ENCODE assay signal across 12 cellular contexts in genomic region chr14:65074449-65075155, GRCh38. TPM values are rescaled to one million over a fixed set of nuclear protein-coding genes. Genes with fewer than 3 reads are reported as not detected.
DNase-seq lines count a peak whose midpoint lies in the region; ATAC-seq and TF ChIP-seq lines count a peak whose summit lies in the region.
"Had no signal": no experiment of that assay in that cellular context is flagged by ENCODE, and none has a peak within 500 bp of the region (broad histone marks: within the 10 kb centered on the region; RNA-seq: fewer than 3 reads in every experiment).

No MANE protein-coding gene starts in this region.

- H3K27me3 ChIP-seq in prostate gland (replicated peaks; ENCODE audit: insufficient read depth) (no peaks in the 10 kb centered on the region), PC-9 (ENCODE audit: insufficient read depth, low read depth) (no peaks in the 10 kb centered on the region)

- no peaks in the 10 kb centered on the region for H3K79me2 ChIP-seq in PC-9 (ENCODE audit: low read depth)

- peaks cover 16% of the 10 kb centered on the region; the same call in 1 of the 2 replicates for H3F3A ChIP-seq in PC-9 (ENCODE audit: insufficient read depth, low read depth)

- CTCF ChIA-PET in PC-9 (lab: Charles Lee) = no interaction called here

- peak overlapping the region; percentile 8 to 36 for H3K27ac ChIP-seq in prostate gland
- H3K27ac ChIP-seq in PC-9 = no peak overlapping the region

- ATAC-seq in GM18502 (IDR thresholded peaks at IDR 0.05; ENCODE audit: poor library complexity, unreplicated experiment) = peak; percentile 41
- peak; percentile 13 for ATAC-seq in Right ventricle myocardium superior (ENCODE audit: poor library complexity)
- no peak for ATAC-seq in GM21447 (IDR thresholded peaks at IDR 0.05; ENCODE audit: unreplicated experiment)

- WGBS in prostate gland = 36% methylated on average over 3 of the region's 3 CpGs

- H2AFZ ChIP-seq in PC-9 = no peak overlapping the region

- H3K9me3 ChIP-seq in prostate gland (no peaks in the 10 kb centered on the region), PC-9 (ENCODE audit: insufficient read depth, low read depth) (no peaks in the 10 kb centered on the region)

- BruUV-seq in PC-9 (replicated peaks; lab: Mats Ljungman, UMichigan) = no TSS peak

- TF ChIP-seq POLR2A in prostate gland (IDR thresholded peaks at IDR 0.05) = no peak

- H3K36me3 ChIP-seq in prostate gland = peaks cover 0 to 12% of the 10 kb centered on the region in 2 donors
- H3K36me3 ChIP-seq in PC-9 (ENCODE audit: low read depth) = peaks cover 17% of the 10 kb centered on the region; the same call in 1 of the 2 replicates

- H3K4me1 ChIP-seq in prostate gland (replicated peaks) = peaks cover 25% of the 10 kb centered on the region
- peaks cover 15% of the 10 kb centered on the region for H3K4me1 ChIP-seq in PC-9 (replicated peaks; ENCODE audit: insufficient read depth)

- TF ChIP-seq CTCF in prostate gland (IDR thresholded peaks at IDR 0.05) = no peak
- no peak for TF ChIP-seq CTCF in PC-9 (conservative IDR thresholded peaks at IDR 0.05)

- intact Hi-C loops in Right ventricle myocardium superior (cut with DNase I) = no loop called here
- intact Hi-C loops in prostate gland (cut with DNase I) = loop anchor here (5.0 kb wide), 1 partner anchor 47 kb away; no protein-coding TSS in a partner anchor
- intact Hi-C loops in PC-9 (cut with micrococcal nuclease; ENCODE audit: unreplicated experiment) = no loop called here

- DNase-seq in OCI-M1 (lab: John Stamatoyannopoulos, UW) = peak; percentile 39
- DNase-seq in Right ventricle myocardium superior = no peak
- no peak for DNase-seq in prostate gland (ENCODE audit: low spot score)
- DNase-seq in T-helper 9 cell = no peak
- DNase-seq in hippocampal formation (lab: John Stamatoyannopoulos, UW) = no peak
- no peak for DNase-seq in PC-9
- DNase-seq: cerebellar nuclear complex, DMS79 treated with DMSO at 0.1 percent for 48 hours, H9, NCI-H1930 had no signal

- no peaks in the 10 kb centered on the region for H3K9me2 ChIP-seq in PC-9 (ENCODE audit: insufficient read depth)

- POLR2A ChIA-PET in PC-9 (lab: Charles Lee; ENCODE audit: unreplicated experiment) = no interaction called here

- H3K4me2 ChIP-seq in PC-9 = no peak overlapping the region

- H4K20me1 ChIP-seq in PC-9 (ENCODE audit: insufficient read depth) = peaks cover 19% of the 10 kb centered on the region

- H3K4me3 ChIP-seq in prostate gland (no peak overlapping the region), PC-9 (no peak overlapping the region)

RNA-seq across cellular contexts. Expression of gene MAX, which starts 27.7 kb away (rescaled TPM):
- total RNA-seq in Right ventricle myocardium superior (85.2 TPM), prostate gland (10 to 100 TPM; 73.2 to 79.0 TPM), PC-9 (2021) (76.1 and 84.1 TPM in 2 replicates)
